In genomic region chr1:244381887-244382565, GRCh38 we compare ENCODE assay signal across 12 cellular contexts.
A peak's percentile ranks its signal among the peaks of the same experiment; 100 is the strongest.
DNase-seq lines count a peak whose midpoint lies in the region; ATAC-seq, FAIRE-seq and TF ChIP-seq lines count a peak whose summit lies in the region.
"Had no signal": no experiment of that assay in that cellular context is flagged by ENCODE, and none has a peak within 500 bp of the region (broad histone marks: within the 10 kb centered on the region; RNA-seq: fewer than 3 reads in every experiment).

No MANE protein-coding gene starts in this region.

- in situ Hi-C loops in astrocyte of the cerebellum (cut with HindIII; ENCODE audit: low sequenced_read_pairs), result no loop called here

- H3K9me3 Mint-ChIP-seq in activated CD8-positive, alpha-beta memory T cell treated with anti-CD3 and anti-CD28 coated beads, Interleukin-2, amount 10 ng/mL, durations not matched to agents 7 days and 5 days (ENCODE audit: low read depth), result no peaks in the 10 kb centered on the region
- no peaks in the 10 kb centered on the region for H3K9me3 Mint-ChIP-seq in natural killer cell treated with Interleukin-12 subunit alpha and Interleukin-12 subunit beta and Interleukin-15 and Interleukin-18, amount 100 ng/mL, for 72 hours

- FAIRE-seq in urothelium cell line (lab: Jason Lieb, UNC), result no peak
- FAIRE-seq: D721Med had no signal

- H3K4me3 Mint-ChIP-seq in activated CD8-positive, alpha-beta memory T cell treated with anti-CD3 and anti-CD28 coated beads, Interleukin-2, amount 10 ng/mL, durations not matched to agents 7 days and 5 days, result no peak overlapping the region
- no peak overlapping the region for H3K4me3 Mint-ChIP-seq in natural killer cell treated with Interleukin-12 subunit alpha and Interleukin-12 subunit beta and Interleukin-15 and Interleukin-18, amount 100 ng/mL, for 72 hours
- H3K4me3 Mint-ChIP-seq: activated CD4-positive, alpha-beta T cell treated with anti-CD3 and anti-CD28 coated beads for 36 hours had no signal

- CTCF ChIA-PET in activated CD8-positive, alpha-beta memory T cell treated with anti-CD3 and anti-CD28 coated beads, Interleukin-2, amount 10 ng/mL, durations not matched to agents 7 days and 5 days (lab: Charles Lee), result no interaction called here

- TF ChIP-seq CTCF in astrocyte of the cerebellum (IDR thresholded peaks at IDR 0.05; ENCODE audit: low read depth, low read length, missing control alignments), result no peak

- H3K27ac Mint-ChIP-seq in activated CD8-positive, alpha-beta memory T cell treated with anti-CD3 and anti-CD28 coated beads, Interleukin-2, amount 10 ng/mL, durations not matched to agents 7 days and 5 days, result no peak overlapping the region
- H3K27ac Mint-ChIP-seq in natural killer cell treated with Interleukin-12 subunit alpha and Interleukin-12 subunit beta and Interleukin-15 and Interleukin-18, amount 100 ng/mL, for 72 hours, result no peak overlapping the region
- H3K27ac Mint-ChIP-seq: activated CD4-positive, alpha-beta T cell treated with anti-CD3 and anti-CD28 coated beads for 36 hours had no signal

- no peak overlapping the region for H3K4me3 ChIP-seq in astrocyte of the cerebellum (ENCODE audit: low read depth, low read length)
- H3K4me3 ChIP-seq: breast epithelium had no signal

- no peak for ATAC-seq in activated CD8-positive, alpha-beta memory T cell treated with anti-CD3 and anti-CD28 coated beads, Interleukin-2, amount 10 ng/mL, durations not matched to agents 7 days and 5 days
- ATAC-seq in natural killer cell treated with Interleukin-12 subunit alpha and Interleukin-12 subunit beta and Interleukin-15 and Interleukin-18, amount 100 ng/mL, for 72 hours, result no peak
- ATAC-seq: activated CD4-positive, alpha-beta T cell treated with anti-CD3 and anti-CD28 coated beads for 36 hours had no signal

- DNase-seq in activated CD8-positive, alpha-beta memory T cell treated with anti-CD3 and anti-CD28 coated beads, Interleukin-2, amount 10 ng/mL, durations not matched to agents 7 days and 5 days, result peak; percentile 8
- DNase-seq in activated CD8-positive, alpha-beta memory T cell treated with anti-CD3 and anti-CD28 coated beads, Interleukin-2, amount 50 U/mL, for 4 hours, result no peak
- DNase-seq in astrocyte of the cerebellum (ENCODE audit: low read depth) (peak; percentile 28), foreskin melanocyte (peak; percentile 32), urothelium cell line (ENCODE audit: low spot score) (peak; percentile 44), germinal center (ENCODE audit: low spot score) (no peak), NCI-H446 (lab: John Stamatoyannopoulos, UW) (no peak)
- no peak for DNase-seq in natural killer cell treated with Interleukin-12 subunit alpha and Interleukin-12 subunit beta and Interleukin-15 and Interleukin-18, amount 100 ng/mL, for 72 hours (ENCODE audit: low spot score)
- DNase-seq: activated CD4-positive, alpha-beta T cell treated with anti-CD3 and anti-CD28 coated beads for 36 hours; NCI-H2171 had no signal

- H3K36me3 Mint-ChIP-seq in activated CD8-positive, alpha-beta memory T cell treated with anti-CD3 and anti-CD28 coated beads, Interleukin-2, amount 10 ng/mL, durations not matched to agents 7 days and 5 days, result no peaks in the 10 kb centered on the region
- H3K36me3 Mint-ChIP-seq in natural killer cell treated with Interleukin-12 subunit alpha and Interleukin-12 subunit beta and Interleukin-15 and Interleukin-18, amount 100 ng/mL, for 72 hours, result no peaks in the 10 kb centered on the region

- no peaks in the 10 kb centered on the region for H3K27me3 Mint-ChIP-seq in activated CD8-positive, alpha-beta memory T cell treated with anti-CD3 and anti-CD28 coated beads, Interleukin-2, amount 10 ng/mL, durations not matched to agents 7 days and 5 days
- H3K27me3 Mint-ChIP-seq in natural killer cell treated with Interleukin-12 subunit alpha and Interleukin-12 subunit beta and Interleukin-15 and Interleukin-18, amount 100 ng/mL, for 72 hours, result no peaks in the 10 kb centered on the region
- H3K27me3 Mint-ChIP-seq: activated CD4-positive, alpha-beta T cell treated with anti-CD3 and anti-CD28 coated beads for 36 hours had no signal

- no peaks in the 10 kb centered on the region for H3K4me1 Mint-ChIP-seq in activated CD8-positive, alpha-beta memory T cell treated with anti-CD3 and anti-CD28 coated beads, Interleukin-2, amount 10 ng/mL, durations not matched to agents 7 days and 5 days
- H3K4me1 Mint-ChIP-seq in natural killer cell treated with Interleukin-12 subunit alpha and Interleukin-12 subunit beta and Interleukin-15 and Interleukin-18, amount 100 ng/mL, for 72 hours (ENCODE audit: low read depth in 2 of 2), result no peaks in the 10 kb centered on the region
- H3K4me1 Mint-ChIP-seq: activated CD4-positive, alpha-beta T cell treated with anti-CD3 and anti-CD28 coated beads for 36 hours had no signal

Comparison
In these comparisons a context has a peak if more than half of its experiments do, and no peak if none do; other contexts are left out.
1. DNase-seq: peak in activated CD8-positive, alpha-beta memory T cell treated with anti-CD3 and anti-CD28 coated beads, Interleukin-2, amount 10 ng/mL, durations not matched to agents 7 days and 5 days (single experiment), astrocyte of the cerebellum (single experiment), foreskin melanocyte (single experiment) and urothelium cell line (single experiment); none in activated CD8-positive, alpha-beta memory T cell treated with anti-CD3 and anti-CD28 coated beads, Interleukin-2, amount 50 U/mL, for 4 hours (single experiment), germinal center (single experiment), natural killer cell treated with Interleukin-12 subunit alpha and Interleukin-12 subunit beta and Interleukin-15 and Interleukin-18, amount 100 ng/mL, for 72 hours (single experiment) and NCI-H446 (0 of 2).